21 cellular contexts compared by ENCODE assay signal in the genomic region with DNA sequence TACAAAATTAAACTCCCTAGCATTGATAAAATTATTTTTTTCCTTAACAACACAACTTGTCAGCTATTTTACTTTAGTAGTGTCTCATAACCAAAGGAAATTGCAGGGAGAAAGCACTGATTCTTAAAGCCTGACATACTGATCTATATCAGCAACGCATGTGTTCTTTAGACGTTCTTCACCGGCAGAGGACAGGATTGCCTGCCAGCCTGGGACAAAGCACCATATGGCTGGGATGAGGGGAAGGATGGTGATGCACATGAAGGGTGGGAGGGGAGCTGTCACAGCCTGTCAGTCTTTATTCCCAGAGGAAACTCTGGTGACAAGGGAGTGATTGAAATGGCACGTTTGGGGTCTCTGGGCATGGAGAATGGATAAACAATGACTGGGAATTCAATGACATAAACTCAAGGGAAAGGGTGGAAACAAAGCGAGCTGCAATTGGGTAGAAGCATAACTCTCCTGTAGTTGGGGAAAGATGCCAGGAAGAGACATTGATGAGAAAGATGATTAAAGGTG.
DNase-seq lines count a peak whose midpoint lies in the region; ATAC-seq, FAIRE-seq and TF ChIP-seq lines count a peak whose summit lies in the region.
"Had no signal": no experiment of that assay in that cellular context is flagged by ENCODE, and none has a peak within 500 bp of the region (broad histone marks: within the 10 kb centered on the region; RNA-seq: fewer than 3 reads in every experiment).

No MANE protein-coding gene starts in this region.

- no peak overlapping the region for H3K4me3 Mint-ChIP-seq in endodermal cell
- H3K4me3 Mint-ChIP-seq in activated T-cell treated with anti-CD3 and anti-CD28 coated beads, Interleukin-2, amount 50 U/mL, for 4 hours: no peak overlapping the region
- H3K4me3 Mint-ChIP-seq: CD4-positive, alpha-beta memory T cell had no signal

- no peaks in the 10 kb centered on the region for H3K9me3 ChIP-seq in endodermal cell (ENCODE audit: control insufficient read depth, low read length)
- H3K9me3 ChIP-seq in small intestine (ENCODE audit: control insufficient read depth, low read depth): no peaks in the 10 kb centered on the region
- H3K9me3 ChIP-seq in aorta (ENCODE audit: control insufficient read depth, low read length): no peaks in the 10 kb centered on the region
- H3K9me3 ChIP-seq: A549, MG63 had no signal

- no peaks in the 10 kb centered on the region for H3K9me3 Mint-ChIP-seq in endodermal cell
- no peaks in the 10 kb centered on the region for H3K9me3 Mint-ChIP-seq in activated T-cell treated with anti-CD3 and anti-CD28 coated beads, Interleukin-2, amount 50 U/mL, for 4 hours

- H3K36me3 Mint-ChIP-seq in endodermal cell (ENCODE audit: low read depth): no peaks in the 10 kb centered on the region
- no peaks in the 10 kb centered on the region for H3K36me3 Mint-ChIP-seq in activated T-cell treated with anti-CD3 and anti-CD28 coated beads, Interleukin-2, amount 50 U/mL, for 4 hours (ENCODE audit: insufficient read depth)
- H3K36me3 Mint-ChIP-seq: CD4-positive, alpha-beta memory T cell had no signal

- no peaks in the 10 kb centered on the region for H3K4me1 Mint-ChIP-seq in endodermal cell
- H3K4me1 Mint-ChIP-seq in activated T-cell treated with anti-CD3 and anti-CD28 coated beads, Interleukin-2, amount 50 U/mL, for 4 hours (ENCODE audit: low read depth): no peaks in the 10 kb centered on the region
- H3K4me1 Mint-ChIP-seq: CD4-positive, alpha-beta memory T cell had no signal

- H3K4me3 ChIP-seq in endodermal cell (ENCODE audit: low read length) (no peak overlapping the region), small intestine (ENCODE audit: low read depth in 1 of 2, low read length in 2 of 2) (no peak overlapping the region), aorta (ENCODE audit: low read length in 2 of 2) (no peak overlapping the region)
- H3K4me3 ChIP-seq: A549, MG63, SK-N-MC had no signal

- ATAC-seq in activated T-cell treated with anti-CD3 and anti-CD28 coated beads, Interleukin-2, amount 50 U/mL, for 4 hours: no peak
- no peak for ATAC-seq in aorta (ENCODE audit: low FRiP score)
- ATAC-seq: A549, HCT116 had no signal

- no peak overlapping the region for H3K9ac ChIP-seq in endodermal cell (ENCODE audit: extremely low read depth, low read length, poor library complexity, severe bottlenecking)

- no peak for TF ChIP-seq CTCF in endodermal cell (conservative IDR thresholded peaks at IDR 0.05)

- no peaks in the 10 kb centered on the region for H3K27me3 ChIP-seq in endodermal cell (ENCODE audit: control insufficient read depth, insufficient read depth, low read length, poor library complexity, severe bottlenecking)
- no peaks in the 10 kb centered on the region for H3K27me3 ChIP-seq in small intestine (ENCODE audit: control insufficient read depth in 2 of 2, insufficient read depth in 2 of 2, low read length in 2 of 2)
- no peaks in the 10 kb centered on the region for H3K27me3 ChIP-seq in aorta (ENCODE audit: control insufficient read depth in 1 of 2, insufficient read depth in 2 of 2, low read length in 1 of 2)
- H3K27me3 ChIP-seq: MG63 had no signal

- H3K27ac ChIP-seq in endodermal cell (ENCODE audit: low read depth, low read length): peak overlapping the region; percentile 66
- H3K27ac ChIP-seq in small intestine (ENCODE audit: low read depth in 1 of 2, low read length in 1 of 2): no peak overlapping the region
- H3K27ac ChIP-seq in aorta (ENCODE audit: low read depth in 1 of 2, low read length in 2 of 2): no peak overlapping the region
- H3K27ac ChIP-seq: A549, SK-N-MC had no signal

- DNase-seq in NCI-H1694 treated with DMSO at 0.1 percent for 48 hours (lab: John Stamatoyannopoulos, UW) (peak; percentile 87), NCI-H524 treated with DMSO at 0.1 percent for 48 hours (lab: John Stamatoyannopoulos, UW) (peak; percentile 39), endodermal cell (no peak), retina (peak; percentile 30), small intestine (no peak), aorta (no peak)
- no peak for DNase-seq in activated T-cell treated with anti-CD3 and anti-CD28 coated beads, Interleukin-2, amount 50 U/mL, for 4 hours
- DNase-seq: AML-193; C1 segment of cervical spinal cord; CD4-positive, alpha-beta memory T cell; DMS153; IMR-90; KG1; MG63; NCI-H2081 treated with DMSO at 0.1 percent for 48 hours; SIG-M5 had no signal

- intact Hi-C loops in aorta (cut with DNase I): no loop called here

- H3K4me1 ChIP-seq in endodermal cell (ENCODE audit: control insufficient read depth, insufficient read depth, low read length): no peaks in the 10 kb centered on the region
- H3K4me1 ChIP-seq in small intestine (ENCODE audit: control insufficient read depth in 2 of 2, insufficient read depth in 1 of 2, low read depth in 1 of 2, low read length in 1 of 2): no peaks in the 10 kb centered on the region
- no peaks in the 10 kb centered on the region for H3K4me1 ChIP-seq in aorta (ENCODE audit: control insufficient read depth in 1 of 2, insufficient read depth in 2 of 2, low read length in 2 of 2)
- H3K4me1 ChIP-seq: A549 had no signal

- no peak for FAIRE-seq in small intestine (lab: Jason Lieb, UNC)
- FAIRE-seq: A549, GM18507, RCC 7860 had no signal

- H3K36me3 ChIP-seq in endodermal cell (ENCODE audit: control insufficient read depth, insufficient read depth, low read length): no peaks in the 10 kb centered on the region
- H3K36me3 ChIP-seq in small intestine (ENCODE audit: control insufficient read depth in 2 of 2, insufficient read depth in 2 of 2, low read length in 2 of 2): no peaks in the 10 kb centered on the region
- no peaks in the 10 kb centered on the region for H3K36me3 ChIP-seq in aorta (ENCODE audit: control insufficient read depth in 1 of 2, insufficient read depth in 2 of 2, low read length in 1 of 2)
- H3K36me3 ChIP-seq: MG63 had no signal

- H3K27me3 Mint-ChIP-seq in endodermal cell (ENCODE audit: insufficient read depth): no peaks in the 10 kb centered on the region
- H3K27me3 Mint-ChIP-seq in activated T-cell treated with anti-CD3 and anti-CD28 coated beads, Interleukin-2, amount 50 U/mL, for 4 hours (ENCODE audit: low read depth): no peaks in the 10 kb centered on the region
- H3K27me3 Mint-ChIP-seq: CD4-positive, alpha-beta memory T cell had no signal

- 84 to 85% methylated on average over 2 to 5 of the region's 5 CpGs for WGBS in endodermal cell (ENCODE audit: insufficient coverage in 1 of 2, insufficient read length in 1 of 2), 2 experiments
- WGBS in small intestine, 3 donors: 61 to 69% (median 62%) methylated on average over 5 of the region's 5 CpGs
- WGBS in aorta, 2 donors: 13 to 16% methylated on average over 5 of the region's 5 CpGs

- H3K27ac Mint-ChIP-seq in endodermal cell: no peak overlapping the region
- H3K27ac Mint-ChIP-seq: CD4-positive, alpha-beta memory T cell had no signal

Comparison
In these comparisons a context has a peak if more than half of its experiments do, and no peak if none do; other contexts are left out.
1. DNase-seq: peak in NCI-H1694 treated with DMSO at 0.1 percent for 48 hours (single experiment), NCI-H524 treated with DMSO at 0.1 percent for 48 hours (single experiment) and retina (single experiment); none in endodermal cell (single experiment), activated T-cell treated with anti-CD3 and anti-CD28 coated beads, Interleukin-2, amount 50 U/mL, for 4 hours (single experiment), small intestine (single experiment) and aorta (0 of 2).